1 cellular context compared by ENCODE assay signal in the genomic region with DNA sequence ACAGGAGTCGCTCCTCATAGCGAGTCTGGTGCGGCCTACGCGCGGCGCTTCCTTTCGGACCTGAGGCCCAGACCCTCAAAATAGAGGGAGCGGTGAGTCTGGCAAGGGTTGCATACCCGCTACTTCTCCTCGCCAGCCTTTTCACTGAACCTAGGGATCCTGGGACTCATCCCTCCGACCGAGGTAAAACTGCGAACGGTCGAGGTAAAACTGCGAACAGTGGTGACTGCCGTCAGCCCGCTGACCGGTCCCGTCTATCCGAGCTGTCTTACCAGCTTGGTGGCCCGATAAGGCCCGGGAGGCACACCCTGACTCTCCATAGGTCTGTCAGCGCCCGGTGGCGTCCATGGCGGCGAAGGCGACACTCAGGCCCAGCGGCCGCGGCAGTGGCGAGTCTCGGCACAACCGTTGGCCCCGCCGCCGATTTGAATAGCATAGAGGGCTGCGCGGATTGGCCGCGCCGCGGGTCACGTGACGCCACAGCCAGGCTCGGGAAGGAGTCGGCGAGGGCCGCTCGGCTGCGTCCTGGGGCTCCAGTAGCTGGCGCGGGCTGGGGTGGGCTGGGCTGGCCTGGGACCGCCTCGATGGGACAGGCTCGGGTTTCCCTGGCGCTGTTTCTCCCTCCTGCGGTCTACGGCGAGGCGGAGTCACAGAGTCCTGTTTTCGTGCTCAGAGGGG.
TF ChIP-seq lines count a peak whose summit lies in the region.

DEPDC1 (minus strand) TSS at position 403 of the 678 bp plus-strand sequence; CDS start at position 320, 83 bp downstream.

TF ChIP-seq in WTC11, 78 proteins besides CTCF, POLR2A, EP300 and RAD21 (continued from another document):
- TF ChIP-seq, protein P1, sequence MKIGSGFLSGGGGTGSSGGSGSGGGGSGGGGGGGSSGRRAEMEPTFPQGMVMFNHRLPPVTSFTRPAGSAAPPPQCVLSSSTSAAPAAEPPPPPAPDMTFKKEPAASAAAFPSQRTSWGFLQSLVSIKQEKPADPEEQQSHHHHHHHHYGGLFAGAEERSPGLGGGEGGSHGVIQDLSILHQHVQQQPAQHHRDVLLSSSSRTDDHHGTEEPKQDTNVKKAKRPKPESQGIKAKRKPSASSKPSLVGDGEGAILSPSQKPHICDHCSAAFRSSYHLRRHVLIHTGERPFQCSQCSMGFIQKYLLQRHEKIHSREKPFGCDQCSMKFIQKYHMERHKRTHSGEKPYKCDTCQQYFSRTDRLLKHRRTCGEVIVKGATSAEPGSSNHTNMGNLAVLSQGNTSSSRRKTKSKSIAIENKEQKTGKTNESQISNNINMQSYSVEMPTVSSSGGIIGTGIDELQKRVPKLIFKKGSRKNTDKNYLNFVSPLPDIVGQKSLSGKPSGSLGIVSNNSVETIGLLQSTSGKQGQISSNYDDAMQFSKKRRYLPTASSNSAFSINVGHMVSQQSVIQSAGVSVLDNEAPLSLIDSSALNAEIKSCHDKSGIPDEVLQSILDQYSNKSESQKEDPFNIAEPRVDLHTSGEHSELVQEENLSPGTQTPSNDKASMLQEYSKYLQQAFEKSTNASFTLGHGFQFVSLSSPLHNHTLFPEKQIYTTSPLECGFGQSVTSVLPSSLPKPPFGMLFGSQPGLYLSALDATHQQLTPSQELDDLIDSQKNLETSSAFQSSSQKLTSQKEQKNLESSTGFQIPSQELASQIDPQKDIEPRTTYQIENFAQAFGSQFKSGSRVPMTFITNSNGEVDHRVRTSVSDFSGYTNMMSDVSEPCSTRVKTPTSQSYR (CRISPR knock-in tag; IDR thresholded peaks at IDR 0.05) = 0 out of 2 replicates have a peak, but pooled peaks have one; percentile 26
- TF ChIP-seq ARID4B (CRISPR knock-in tag; IDR thresholded peaks at IDR 0.05; ENCODE audit: borderline replicate concordance) = peak; percentile 76; the same call in 1 of the 2 replicates
- TF ChIP-seq, protein P2, sequence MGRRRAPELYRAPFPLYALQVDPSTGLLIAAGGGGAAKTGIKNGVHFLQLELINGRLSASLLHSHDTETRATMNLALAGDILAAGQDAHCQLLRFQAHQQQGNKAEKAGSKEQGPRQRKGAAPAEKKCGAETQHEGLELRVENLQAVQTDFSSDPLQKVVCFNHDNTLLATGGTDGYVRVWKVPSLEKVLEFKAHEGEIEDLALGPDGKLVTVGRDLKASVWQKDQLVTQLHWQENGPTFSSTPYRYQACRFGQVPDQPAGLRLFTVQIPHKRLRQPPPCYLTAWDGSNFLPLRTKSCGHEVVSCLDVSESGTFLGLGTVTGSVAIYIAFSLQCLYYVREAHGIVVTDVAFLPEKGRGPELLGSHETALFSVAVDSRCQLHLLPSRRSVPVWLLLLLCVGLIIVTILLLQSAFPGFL (CRISPR knock-in tag; IDR thresholded peaks at IDR 0.05; ENCODE audit: borderline replicate concordance) = 0 out of 2 replicates have a peak, but pooled peaks have one; percentile 31
- no peak for TF ChIP-seq CBFB (CRISPR knock-in tag; IDR thresholded peaks at IDR 0.05; ENCODE audit: low read depth)
- TF ChIP-seq ATF3 (CRISPR knock-in tag; conservative IDR thresholded peaks at IDR 0.05) = no peak
- TF ChIP-seq E2F1 (CRISPR knock-in tag; IDR thresholded peaks at IDR 0.05) = peak; percentile 62; the same call in 1 of the 2 replicates
- no peak for TF ChIP-seq NR3C1 (CRISPR knock-in tag; conservative IDR thresholded peaks at IDR 0.05; ENCODE audit: low read depth)
- TF ChIP-seq EMX1 (CRISPR knock-in tag; IDR thresholded peaks at IDR 0.05) = no peak
- TF ChIP-seq MYBL2 (CRISPR knock-in tag; IDR thresholded peaks at IDR 0.05) = peak; percentile 100
- TF ChIP-seq USF1 (CRISPR knock-in tag; IDR thresholded peaks at IDR 0.05) = peak; percentile 99
- no peak for TF ChIP-seq NR1H2 (CRISPR knock-in tag; IDR thresholded peaks at IDR 0.05)
- TF ChIP-seq STAT6 (CRISPR knock-in tag; conservative IDR thresholded peaks at IDR 0.05; ENCODE audit: low read depth) = no peak
